In the genomic region with DNA sequence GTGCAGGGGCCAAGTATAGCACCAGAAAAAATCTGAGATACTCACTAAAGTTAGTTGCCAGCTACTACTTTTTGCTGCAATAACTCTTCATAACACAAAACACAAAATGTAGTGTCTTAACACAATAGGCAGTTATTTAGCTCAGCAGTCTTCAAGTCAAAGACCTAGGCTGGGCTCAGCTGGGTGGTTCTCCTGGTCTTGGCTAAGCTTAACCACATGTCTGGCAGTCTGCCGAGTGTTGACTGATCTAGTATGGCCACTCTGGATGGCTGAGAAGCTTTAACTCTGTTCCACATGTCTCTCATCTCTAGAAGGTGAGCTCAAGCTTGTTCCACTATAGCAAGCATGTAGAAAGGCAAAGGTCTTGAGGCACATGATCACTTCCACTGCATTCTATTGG, we compare ENCODE assay signal across 19 cellular contexts.
"Had no signal": no experiment of that assay in that cellular context is flagged by ENCODE, and none has a peak within 500 bp of the region (broad histone marks: within the 10 kb centered on the region; RNA-seq: fewer than 3 reads in every experiment).

No MANE protein-coding gene starts in this region.

- FAIRE-seq: urothelium cell line had no signal

- H3K4me3 ChIP-seq: hepatocyte, left ventricle myocardium inferior, lung, mucosa of descending colon, ovary, right atrium auricular region, skin epidermis, spleen, suprapubic skin, thoracic aorta, tibial artery, upper lobe of right lung had no signal

- H3K27ac ChIP-seq: hepatocyte, left ventricle myocardium inferior, ovary, right atrium auricular region, skin epidermis, spleen, suprapubic skin, thoracic aorta, tibial artery, upper lobe of right lung had no signal

- H3K36me3 ChIP-seq: left ventricle myocardium inferior, ovary, right atrium auricular region, spleen, suprapubic skin, thoracic aorta, tibial artery, upper lobe of right lung had no signal

- H3K27me3 ChIP-seq: hepatocyte, ovary, right atrium auricular region, spleen, suprapubic skin, tibial artery, upper lobe of right lung had no signal

- H3K4me1 ChIP-seq: left ventricle myocardium inferior, right atrium auricular region, spleen, suprapubic skin, tibial artery, upper lobe of right lung had no signal

- DNase-seq: islet precursor cell; left ventricle myocardium inferior; midbrain; mucosa of descending colon; naive thymus-derived CD4-positive, alpha-beta T cell; ovary; spleen; stimulated activated CD4-positive, alpha-beta T cell treated with anti-CD3 and anti-CD28 coated beads, Interleukin-4, amount 100 ng/mL, for 24 hours; stimulated activated naive CD4-positive, alpha-beta T cell; tibial artery; trophoblast cell; upper lobe of right lung had no signal

- H3K9me3 ChIP-seq: ovary, thoracic aorta, upper lobe of right lung had no signal
